1 cellular context compared by ENCODE assay signal in genomic region chr10:3072641-3073360, GRCh38.
TF ChIP-seq lines count a peak whose summit lies in the region.

No MANE protein-coding gene starts in this region.

TF ChIP-seq in endothelial cell of umbilical vein, 7 proteins besides CTCF, POLR2A, EP300 and RAD21 (continued from another document):
- no peak for TF ChIP-seq FOS (IDR thresholded peaks at IDR 0.05; ENCODE audit: borderline replicate concordance, insufficient read depth, low read length)
- no peak for TF ChIP-seq EZH2 (IDR thresholded peaks at IDR 0.05; ENCODE audit: borderline replicate concordance, low read depth, low read length, severe bottlenecking)
- TF ChIP-seq MYC (IDR thresholded peaks at IDR 0.05; ENCODE audit: low read depth, low read length): no peak
- TF ChIP-seq, protein P1, sequence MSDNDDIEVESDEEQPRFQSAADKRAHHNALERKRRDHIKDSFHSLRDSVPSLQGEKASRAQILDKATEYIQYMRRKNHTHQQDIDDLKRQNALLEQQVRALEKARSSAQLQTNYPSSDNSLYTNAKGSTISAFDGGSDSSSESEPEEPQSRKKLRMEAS (IDR thresholded peaks at IDR 0.05; ENCODE audit: insufficient read depth, insufficient read length): no peak
- no peak for TF ChIP-seq GATA2 (IDR thresholded peaks at IDR 0.05; ENCODE audit: insufficient read depth, insufficient read length, low read depth, low read length)
